ENCODE assay signal across 7 cellular contexts in the genomic region with DNA sequence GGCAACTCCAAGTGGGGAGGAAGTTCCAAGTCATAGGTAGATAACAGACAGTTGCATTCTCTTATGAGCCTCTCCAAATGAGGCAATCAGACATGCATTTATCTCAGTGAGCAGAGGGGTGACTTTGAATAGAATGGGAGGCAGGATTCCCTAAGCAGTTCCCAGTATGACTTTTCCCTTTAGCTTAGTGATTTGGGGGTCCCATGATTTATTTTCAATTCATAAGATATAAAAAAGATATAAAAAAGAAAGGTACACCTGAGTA. TPM values are rescaled to one million over a fixed set of nuclear protein-coding genes. Genes with fewer than 3 reads are reported as not detected.
DNase-seq lines count a peak whose midpoint lies in the region; TF ChIP-seq lines count a peak whose summit lies in the region.

No MANE protein-coding gene starts in this region.

- H3K4me3 Mint-ChIP-seq in T-helper 1 cell treated with Interleukin-12 subunit alpha and Interleukin-12 subunit beta and Interleukin-4 antibody, amounts not matched to agents 30 μg/mL and 1 μg/mL, for 36 hours: peak overlapping the region; percentile 97

- peaks cover 15% of the 10 kb centered on the region for H3K4me1 Mint-ChIP-seq in T-helper 1 cell treated with Interleukin-12 subunit alpha and Interleukin-12 subunit beta and Interleukin-4 antibody, amounts not matched to agents 30 μg/mL and 1 μg/mL, for 36 hours (ENCODE audit: low read depth)

- H3K27ac ChIP-seq in HEK293 (ENCODE audit: extremely low read depth, low read depth, low read length) (no peak overlapping the region), skin epidermis (peak overlapping the region in 15 of 21 experiments; percentile 92 to 100 (median 99))

- H3K36me3 Mint-ChIP-seq in T-helper 1 cell treated with Interleukin-12 subunit alpha and Interleukin-12 subunit beta and Interleukin-4 antibody, amounts not matched to agents 30 μg/mL and 1 μg/mL, for 36 hours (ENCODE audit: low read depth): peaks cover 8% of the 10 kb centered on the region

- CTCF ChIA-PET in HEK293 (lab: Yijun Ruan, JAX): no interaction called here

- no peaks in the 10 kb centered on the region for H3K4me1 ChIP-seq in HEK293 (ENCODE audit: control insufficient read depth, insufficient read depth, low read length)

- POLR2A ChIA-PET in HEK293 (lab: Yijun Ruan, JAX): interaction anchor here (2.0 kb wide), 1 partner anchor 404 kb away, joined by 7 read pairs; a partner anchor contains a TSS

- no peaks in the 10 kb centered on the region for H3K9me3 ChIP-seq in HEK293 (ENCODE audit: control insufficient read depth, insufficient read depth, low read depth, low read length)

- no peaks in the 10 kb centered on the region for H3K27me3 Mint-ChIP-seq in T-helper 1 cell treated with Interleukin-12 subunit alpha and Interleukin-12 subunit beta and Interleukin-4 antibody, amounts not matched to agents 30 μg/mL and 1 μg/mL, for 36 hours (ENCODE audit: low read depth)

- TF ChIP-seq CTCF in HEK293 (tag by site-specific recombination; IDR thresholded peaks at IDR 0.05): no peak
- TF ChIP-seq CTCF in foreskin fibroblast (IDR thresholded peaks at IDR 0.05; ENCODE audit: low read depth, low read length): no peak

- H3K27ac Mint-ChIP-seq in T-helper 1 cell treated with Interleukin-12 subunit alpha and Interleukin-12 subunit beta and Interleukin-4 antibody, amounts not matched to agents 30 μg/mL and 1 μg/mL, for 36 hours: no peak overlapping the region

- H3K4me3 ChIP-seq in HEK293 (ENCODE audit: low read depth, low read length): peak overlapping the region; percentile 94
- peak overlapping the region; percentile 67 to 86 for H3K4me3 ChIP-seq in foreskin fibroblast (ENCODE audit: low read depth in 1 of 2, low read length in 2 of 2)
- H3K4me3 ChIP-seq in skin epidermis: peak overlapping the region; percentile 56 to 96 (median 76)

- H3K9me3 Mint-ChIP-seq in T-helper 1 cell treated with Interleukin-12 subunit alpha and Interleukin-12 subunit beta and Interleukin-4 antibody, amounts not matched to agents 30 μg/mL and 1 μg/mL, for 36 hours: no peaks in the 10 kb centered on the region

- peaks cover 5% of the 10 kb centered on the region in 2 experiments for H3K36me3 ChIP-seq in HEK293 (ENCODE audit: control insufficient read depth in 2 of 2, insufficient read depth in 1 of 2, low read length in 2 of 2)

- DNase-seq in foreskin fibroblast: no peak
- DNase-seq in GOT3 (lab: John Stamatoyannopoulos, UW): no peak
- DNase-seq in ureter (ENCODE audit: low spot score): no peak
- DNase-seq in NCI-H1092 treated with DMSO at 0.1 percent for 48 hours (lab: John Stamatoyannopoulos, UW): no peak

TF ChIP-seq in HEK293, 187 proteins besides CTCF, POLR2A, EP300 and RAD21:
- TF ChIP-seq ZNF138 (tag by site-specific recombination; IDR thresholded peaks at IDR 0.05; ENCODE audit: borderline replicate concordance): no peak
- no peak for TF ChIP-seq ZNF37A (tag by site-specific recombination; IDR thresholded peaks at IDR 0.05)
- TF ChIP-seq PRDM1 (tag by site-specific recombination; IDR thresholded peaks at IDR 0.05): no peak
- no peak for TF ChIP-seq ZNF701 (tag by site-specific recombination; IDR thresholded peaks at IDR 0.05)
- TF ChIP-seq, protein P1, sequence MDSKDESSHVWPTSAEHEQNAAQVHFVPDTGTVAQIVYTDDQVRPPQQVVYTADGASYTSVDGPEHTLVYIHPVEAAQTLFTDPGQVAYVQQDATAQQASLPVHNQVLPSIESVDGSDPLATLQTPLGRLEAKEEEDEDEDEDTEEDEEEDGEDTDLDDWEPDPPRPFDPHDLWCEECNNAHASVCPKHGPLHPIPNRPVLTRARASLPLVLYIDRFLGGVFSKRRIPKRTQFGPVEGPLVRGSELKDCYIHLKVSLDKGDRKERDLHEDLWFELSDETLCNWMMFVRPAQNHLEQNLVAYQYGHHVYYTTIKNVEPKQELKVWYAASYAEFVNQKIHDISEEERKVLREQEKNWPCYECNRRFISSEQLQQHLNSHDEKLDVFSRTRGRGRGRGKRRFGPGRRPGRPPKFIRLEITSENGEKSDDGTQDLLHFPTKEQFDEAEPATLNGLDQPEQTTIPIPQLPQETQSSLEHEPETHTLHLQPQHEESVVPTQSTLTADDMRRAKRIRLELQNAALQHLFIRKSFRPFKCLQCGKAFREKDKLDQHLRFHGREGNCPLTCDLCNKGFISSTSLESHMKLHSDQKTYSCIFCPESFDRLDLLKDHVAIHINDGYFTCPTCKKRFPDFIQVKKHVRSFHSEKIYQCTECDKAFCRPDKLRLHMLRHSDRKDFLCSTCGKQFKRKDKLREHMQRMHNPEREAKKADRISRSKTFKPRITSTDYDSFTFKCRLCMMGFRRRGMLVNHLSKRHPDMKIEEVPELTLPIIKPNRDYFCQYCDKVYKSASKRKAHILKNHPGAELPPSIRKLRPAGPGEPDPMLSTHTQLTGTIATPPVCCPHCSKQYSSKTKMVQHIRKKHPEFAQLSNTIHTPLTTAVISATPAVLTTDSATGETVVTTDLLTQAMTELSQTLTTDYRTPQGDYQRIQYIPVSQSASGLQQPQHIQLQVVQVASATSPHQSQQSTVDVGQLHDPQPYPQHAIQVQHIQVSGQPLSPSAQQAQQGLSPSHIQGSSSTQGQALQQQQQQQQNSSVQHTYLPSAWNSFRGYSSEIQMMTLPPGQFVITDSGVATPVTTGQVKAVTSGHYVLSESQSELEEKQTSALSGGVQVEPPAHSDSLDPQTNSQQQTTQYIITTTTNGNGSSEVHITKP (tag by site-specific recombination; IDR thresholded peaks at IDR 0.05): 0 out of 2 replicates have a peak, but pooled peaks have one; percentile 16

RNA-seq across cellular contexts. Expression of a gene that starts 0.8 kb away (rescaled TPM):
- 39.6 TPM for total RNA-seq in ureter

RNA-seq across cellular contexts. Expression of a gene that starts 42.1 kb away (rescaled TPM):
- total RNA-seq in ureter: 14.9 TPM
